In genomic region chr14:50231475-50232275, GRCh38 we compare ENCODE assay signal across 8 cellular contexts. TPM values are rescaled to one million over a fixed set of nuclear protein-coding genes. Genes with fewer than 3 reads are reported as not detected.
DNase-seq lines count a peak whose midpoint lies in the region; ATAC-seq lines count a peak whose summit lies in the region.

TSS of gene SOS2 (minus strand) at chr14:50231578. CDS start at chr14:50231283, 295 bp downstream.

- peak; percentile 52 for ATAC-seq in GM18499 (IDR thresholded peaks at IDR 0.05; ENCODE audit: insufficient read depth, unreplicated experiment)
- ATAC-seq in HG02870 (IDR thresholded peaks at IDR 0.05; ENCODE audit: unreplicated experiment): peak; percentile 82
- ATAC-seq in right cardiac atrium: peak; percentile 97
- ATAC-seq in aorta (ENCODE audit: low FRiP score): peak; percentile 96

- H3K9me3 ChIP-seq in right cardiac atrium (ENCODE audit: control insufficient read depth, low read length) (no peaks in the 10 kb centered on the region), aorta (ENCODE audit: control insufficient read depth, low read length) (no peaks in the 10 kb centered on the region)

- H3K27ac ChIP-seq in right cardiac atrium (ENCODE audit: low read length) (peak within 1 kb of the TSS; percentile 91), aorta (ENCODE audit: low read depth in 1 of 2, low read length in 2 of 2) (peak within 1 kb of the TSS; percentile 84 to 100)

- no peaks in the 10 kb centered on the region for H3K36me3 ChIP-seq in aorta (ENCODE audit: control insufficient read depth in 1 of 2, insufficient read depth in 2 of 2, low read length in 1 of 2)

- DNase-seq in NCI-H1694 (lab: John Stamatoyannopoulos, UW): peak; percentile 63
- peak; percentile 44 to 97 (median 86) for DNase-seq in anterior cingulate cortex (lab: John Stamatoyannopoulos, UW)
- peak; percentile 89 to 96 (median 95) for DNase-seq in right cardiac atrium
- DNase-seq in renal cortical epithelial cell (ENCODE audit: low read depth): peak; percentile 51
- peak; percentile 92 to 95 for DNase-seq in aorta

- intact Hi-C loops in T-helper 2 cell treated with Interferon-gamma antibody and Interleukin-4, amounts not matched to agents 100 ng/mL and 5 ng/mL, for 36 hours (cut with micrococcal nuclease): loop anchor here (1.0 to 5.0 kb wide), 13 partner anchors 81 to 645 kb away; partner anchors contain the start of genes ARF6, DMAC2L, DNAAF2 and KLHDC1
- intact Hi-C loops in right cardiac atrium (cut with DNase I) (no loop called here), aorta (cut with DNase I) (loop anchor here in 1 of 2 donors (5.0 to 10.0 kb wide), 2 partner anchors 81 to 107 kb away; partner anchors contain the start of genes DMAC2L and L2HGDH)

- H3K4me1 ChIP-seq in right cardiac atrium (ENCODE audit: control insufficient read depth, insufficient read depth, low read length): no peaks in the 10 kb centered on the region
- peaks cover 0 to 3% of the 10 kb centered on the region in 2 donors for H3K4me1 ChIP-seq in aorta (ENCODE audit: control insufficient read depth in 1 of 2, insufficient read depth in 2 of 2, low read length in 2 of 2)

- under 1% methylated on average over 89 of the region's 90 CpGs for WGBS in right cardiac atrium
- 0 to 1% methylated on average over 62 to 90 of the region's 90 CpGs for WGBS in aorta, 2 donors

- H3K27me3 ChIP-seq in right cardiac atrium (ENCODE audit: control insufficient read depth, insufficient read depth) (no peaks in the 10 kb centered on the region), aorta (ENCODE audit: control insufficient read depth in 1 of 2, insufficient read depth in 2 of 2, low read length in 1 of 2) (no peaks in the 10 kb centered on the region)

- H3K4me3 ChIP-seq in right cardiac atrium (ENCODE audit: low read length): peak within 1 kb of the TSS; percentile 91
- peak within 1 kb of the TSS; percentile 70 to 99 for H3K4me3 ChIP-seq in aorta (ENCODE audit: low read length in 2 of 2)

RNA-seq across cellular contexts. Expression of gene SOS2, which starts in this region (rescaled TPM):
- 17.2 and 20.4 TPM in 2 replicates for total RNA-seq in T-helper 2 cell treated with Interferon-gamma antibody and Interleukin-4, amounts not matched to agents 100 ng/mL and 5 ng/mL, for 36 hours
- total RNA-seq in right cardiac atrium (10 to 100 TPM; 28.3 to 33.7 (median 28.7) TPM), renal cortical epithelial cell (25.0 and 49.7 TPM in 2 replicates), aorta (10 to 100 TPM; 37.0 to 41.7 TPM)
- polyA plus RNA-seq in right cardiac atrium (13.0 TPM), aorta (10 to 100 TPM; 11.7 to 14.8 TPM)

Comparison
In these comparisons a context has a peak if more than half of its experiments do, and no peak if none do; other contexts are left out.
1. Peak in every context shown above with its lines: DNase-seq, ATAC-seq, H3K4me3 ChIP-seq and H3K27ac ChIP-seq.